20 cellular contexts compared by ENCODE assay signal in genomic region chr22:17096095-17096494, GRCh38. TPM values are rescaled to one million over a fixed set of nuclear protein-coding genes. Genes with fewer than 3 reads are reported as not detected.
DNase-seq lines count a peak whose midpoint lies in the region; ATAC-seq and TF ChIP-seq lines count a peak whose summit lies in the region.
"Had no signal": no experiment of that assay in that cellular context is flagged by ENCODE, and none has a peak within 500 bp of the region (broad histone marks: within the 10 kb centered on the region; RNA-seq: fewer than 3 reads in every experiment).

No MANE protein-coding gene starts in this region.

- H3K27me3 Mint-ChIP-seq in CD4-positive, alpha-beta memory T cell: no peaks in the 10 kb centered on the region
- no peaks in the 10 kb centered on the region for H3K27me3 Mint-ChIP-seq in T-cell
- no peaks in the 10 kb centered on the region for H3K27me3 Mint-ChIP-seq in naive thymus-derived CD4-positive, alpha-beta T cell
- H3K27me3 Mint-ChIP-seq: CD4-positive, CD25-positive, alpha-beta regulatory T cell had no signal

- ATAC-seq in T-cell (replicated peaks in 1 of 4): no peak
- ATAC-seq in naive thymus-derived CD4-positive, alpha-beta T cell: no peak
- no peak for ATAC-seq in upper lobe of right lung
- no peak for ATAC-seq in GM18907 (IDR thresholded peaks at IDR 0.05; ENCODE audit: unreplicated experiment)
- ATAC-seq: GM12878 had no signal

- 97 to 99% methylated on average over 5 of the region's 5 CpGs for WGBS in GM23248 (ENCODE audit: low coverage in 1 of 2, low lambda C conversion rate in 2 of 2, missing lambda C conversion rate in 2 of 2), 2 experiments

- H3K4me3 ChIP-seq in CD4-positive, alpha-beta memory T cell (ENCODE audit: low read length in 2 of 2): no peak overlapping the region
- no peak overlapping the region for H3K4me3 ChIP-seq in naive thymus-derived CD4-positive, alpha-beta T cell (ENCODE audit: low read length)
- H3K4me3 ChIP-seq in upper lobe of right lung (no peak overlapping the region), GM23248 (no peak overlapping the region)
- H3K4me3 ChIP-seq: GM12878, GM23338 had no signal

- peaks cover 13% of the 10 kb centered on the region for H4K20me1 ChIP-seq in GM23248 (ENCODE audit: insufficient read depth)

- H2AFZ ChIP-seq in GM23248: no peak overlapping the region
- H2AFZ ChIP-seq: GM23338 had no signal

- DNase-seq in CD4-positive, alpha-beta memory T cell: no peak
- DNase-seq in T-cell (no peak), upper lobe of right lung (peak; percentile 7), KBM-7 (no peak), GM23248 (no peak)
- no peak for DNase-seq in naive thymus-derived CD4-positive, alpha-beta T cell
- DNase-seq: AML-193; Calu3; CD4-positive, CD25-positive, alpha-beta regulatory T cell; EL; MV-4-11; NCI-H1417 treated with DMSO at 0.1 percent for 48 hours; NCI-H187 treated with DMSO at 0.1 percent for 48 hours; NCI-H524 treated with DMSO at 0.1 percent for 48 hours; SIG-M5 had no signal

- H3K4me1 Mint-ChIP-seq in CD4-positive, alpha-beta memory T cell: peaks cover 69 to 100% (median 83%) of the 10 kb centered on the region in 4 donors
- H3K4me1 Mint-ChIP-seq in T-cell: peaks cover 94 to 97% (median 96%) of the 10 kb centered on the region in 3 donors
- peaks cover 77 to 100% (median 93%) of the 10 kb centered on the region in 7 donors for H3K4me1 Mint-ChIP-seq in naive thymus-derived CD4-positive, alpha-beta T cell

- CTCF ChIA-PET in CD4-positive, alpha-beta memory T cell (lab: Charles Lee; ENCODE audit: partially characterized antibody): interaction anchor here (0.8 to 2.3 kb wide), 5 partner anchors 9 to 482 kb away, joined by 3 to 7 read pairs (median 5); no protein-coding TSS in a partner anchor
- CTCF ChIA-PET in T-cell (lab: Charles Lee): interaction anchor here in 1 of 2 donors (1.1 kb wide), 1 partner anchor 16 kb away, joined by 3 read pairs; no protein-coding TSS in a partner anchor
- CTCF ChIA-PET in naive thymus-derived CD4-positive, alpha-beta T cell (lab: Charles Lee): interaction anchor here (2.7 kb wide), 1 partner anchor 11 kb away, joined by 8 read pairs; no protein-coding TSS in a partner anchor

- intact Hi-C loops in CD4-positive, alpha-beta memory T cell (cut with micrococcal nuclease): no loop called here
- intact Hi-C loops in naive thymus-derived CD4-positive, alpha-beta T cell (cut with micrococcal nuclease): no loop called here
- intact Hi-C loops in upper lobe of right lung (cut with DNase I): no loop called here

- no peaks in the 10 kb centered on the region for H3F3A ChIP-seq in GM23248 (ENCODE audit: insufficient read depth)

- in situ Hi-C loops in KBM-7 (cut with MboI; ENCODE audit: low pct_unique_long_range_greater_than_20kb, low sequenced_read_pairs): no loop called here
- in situ Hi-C loops in GM23248 (cut with MboI): loop anchor here (10.0 kb wide), 1 partner anchor 59 kb away; the partner anchor contains the start of gene HDHD5

- no peak overlapping the region for H3K27ac ChIP-seq in CD4-positive, alpha-beta memory T cell (ENCODE audit: low read depth, low read length)
- H3K27ac ChIP-seq in naive thymus-derived CD4-positive, alpha-beta T cell (ENCODE audit: low read depth, low read length): peak overlapping the region; percentile 16
- H3K27ac ChIP-seq in upper lobe of right lung: no peak overlapping the region
- H3K27ac ChIP-seq in GM23248: no peak overlapping the region
- H3K27ac ChIP-seq: KMS-11 had no signal

- no peak for TF ChIP-seq CTCF in upper lobe of right lung (IDR thresholded peaks at IDR 0.05)

- no peak overlapping the region for H3K4me2 ChIP-seq in GM23248 (ENCODE audit: unreplicated experiment)
- H3K4me2 ChIP-seq: GM23338, KMS-11 had no signal

- no peaks in the 10 kb centered on the region for H3K9me2 ChIP-seq in GM23248 (ENCODE audit: insufficient read depth)

- peak overlapping the region in 5 of 7 donors; percentile 12 to 86 (median 59) for H3K27ac Mint-ChIP-seq in CD4-positive, alpha-beta memory T cell
- H3K27ac Mint-ChIP-seq in T-cell: peak overlapping the region; percentile 39 to 71
- H3K27ac Mint-ChIP-seq in naive thymus-derived CD4-positive, alpha-beta T cell: peak overlapping the region in 8 of 9 donors; percentile 23 to 94 (median 75)
- H3K27ac Mint-ChIP-seq: GM23338 had no signal

- peaks cover 63% of the 10 kb centered on the region for H3K79me2 ChIP-seq in GM23248 (ENCODE audit: insufficient read depth)

- peak overlapping the region in 3 of 8 donors; percentile 15 to 49 (median 22) for H3K4me3 Mint-ChIP-seq in CD4-positive, alpha-beta memory T cell
- peak overlapping the region in 1 of 3 donors; percentile 77 for H3K4me3 Mint-ChIP-seq in T-cell
- peak overlapping the region in 4 of 10 donors; percentile 38 to 87 (median 63) for H3K4me3 Mint-ChIP-seq in naive thymus-derived CD4-positive, alpha-beta T cell
- H3K4me3 Mint-ChIP-seq: GM23338 had no signal

- no peak overlapping the region for H3K9ac ChIP-seq in GM23248
- H3K9ac ChIP-seq: KMS-11 had no signal

- H3K36me3 ChIP-seq in CD4-positive, alpha-beta memory T cell (ENCODE audit: insufficient read depth, low read length): peaks cover 26% of the 10 kb centered on the region
- H3K36me3 ChIP-seq in naive thymus-derived CD4-positive, alpha-beta T cell (ENCODE audit: control insufficient read depth in 2 of 3, insufficient read depth in 3 of 3, low read length in 3 of 3): peaks cover 10 to 37% (median 15%) of the 10 kb centered on the region in 3 experiments
- H3K36me3 ChIP-seq in upper lobe of right lung: peaks cover 42% of the 10 kb centered on the region
- H3K36me3 ChIP-seq in GM23248 (ENCODE audit: low read depth): peaks cover 16% of the 10 kb centered on the region; the same call in 1 of the 2 replicates

- no peaks in the 10 kb centered on the region for H3K27me3 ChIP-seq in CD4-positive, alpha-beta memory T cell (ENCODE audit: insufficient read depth, low read length)
- no peaks in the 10 kb centered on the region for H3K27me3 ChIP-seq in naive thymus-derived CD4-positive, alpha-beta T cell (ENCODE audit: control insufficient read depth in 2 of 2, insufficient read depth in 2 of 2, low read length in 2 of 2)
- H3K27me3 ChIP-seq in upper lobe of right lung (no peaks in the 10 kb centered on the region), GM23248 (replicated peaks; ENCODE audit: insufficient read depth) (no peaks in the 10 kb centered on the region)

- H3K4me1 ChIP-seq in CD4-positive, alpha-beta memory T cell (ENCODE audit: insufficient read depth, low read length): peaks cover 94% of the 10 kb centered on the region
- peaks cover 34 to 82% of the 10 kb centered on the region in 2 donors for H3K4me1 ChIP-seq in naive thymus-derived CD4-positive, alpha-beta T cell (ENCODE audit: control insufficient read depth in 2 of 2, insufficient read depth in 2 of 2, low read length in 2 of 2)
- H3K4me1 ChIP-seq in upper lobe of right lung: peaks cover 21% of the 10 kb centered on the region
- no peaks in the 10 kb centered on the region for H3K4me1 ChIP-seq in GM23248 (ENCODE audit: insufficient read depth)

- POLR2A ChIA-PET in CD4-positive, alpha-beta memory T cell (lab: Charles Lee; ENCODE audit: partially characterized antibody): interaction anchor here (0.9 to 6.3 kb wide), 3 partner anchors 10 to 62 kb away, joined by 3 to 75 read pairs (median 4); partner anchors contain the start of gene IL17RA
- POLR2A ChIA-PET in T-cell (lab: Charles Lee): interaction anchor here in 1 of 2 donors (0.6 kb wide), 1 partner anchor 18 kb away, joined by 22 read pairs; no protein-coding TSS in a partner anchor
- POLR2A ChIA-PET in naive thymus-derived CD4-positive, alpha-beta T cell (lab: Charles Lee): interaction anchor here (0.8 to 4.9 kb wide), 4 partner anchors 8 to 69 kb away, joined by 3 to 63 read pairs (median 3); no protein-coding TSS in a partner anchor

- no peaks in the 10 kb centered on the region for H3K9me3 ChIP-seq in CD4-positive, alpha-beta memory T cell (ENCODE audit: control insufficient read depth in 1 of 2, low read length in 2 of 2)
- no peaks in the 10 kb centered on the region for H3K9me3 ChIP-seq in naive thymus-derived CD4-positive, alpha-beta T cell (ENCODE audit: control insufficient read depth in 2 of 3, low read length in 3 of 3)
- no peaks in the 10 kb centered on the region for H3K9me3 ChIP-seq in upper lobe of right lung
- no peaks in the 10 kb centered on the region for H3K9me3 ChIP-seq in GM23248 (ENCODE audit: low read depth)

- H3K9me3 Mint-ChIP-seq in CD4-positive, alpha-beta memory T cell: no peaks in the 10 kb centered on the region
- H3K9me3 Mint-ChIP-seq in T-cell: no peaks in the 10 kb centered on the region
- H3K9me3 Mint-ChIP-seq in naive thymus-derived CD4-positive, alpha-beta T cell: no peaks in the 10 kb centered on the region
- H3K9me3 Mint-ChIP-seq: GM23338 had no signal

- peaks cover 29 to 44% of the 10 kb centered on the region in 2 donors for H3K36me3 Mint-ChIP-seq in CD4-positive, alpha-beta memory T cell
- H3K36me3 Mint-ChIP-seq in T-cell: peaks cover 40% of the 10 kb centered on the region
- H3K36me3 Mint-ChIP-seq in naive thymus-derived CD4-positive, alpha-beta T cell: peaks cover 4 to 50% (median 35%) of the 10 kb centered on the region in 5 donors

RNA-seq across cellular contexts. Expression of gene IL17RA, which starts 11.3 kb away (rescaled TPM):
- 10 to 100 TPM; 71.6 to 77.2 TPM for total RNA-seq in CD4-positive, alpha-beta memory T cell
- 10 to 100 TPM; 19.8 to 39.9 TPM for polyA plus RNA-seq in CD4-positive, alpha-beta memory T cell
- total RNA-seq in T-cell (10 to 100 TPM; 38.8 to 72.7 (median 61.8) TPM), upper lobe of right lung (49.8 TPM)
- total RNA-seq in naive thymus-derived CD4-positive, alpha-beta T cell: 10 to 100 TPM; 51.9 to 91.8 (median 76.5) TPM
- polyA plus RNA-seq in naive thymus-derived CD4-positive, alpha-beta T cell: 10 to 100 TPM; 45.8 to 69.8 TPM
- 18.3 and 31.6 TPM in 2 replicates for total RNA-seq in GM23248 (2014; rRNA removed; shearing (Covaris generic))
- polyA plus RNA-seq in GM23248 (2016; fragmentation: Nextera tagmentation; extraction: Ambion mirVana): 13.9 and 15.2 TPM in 2 replicates

RNA-seq across cellular contexts. Expression of gene TMEM121B, which starts 25.1 kb away (rescaled TPM):
- total RNA-seq in CD4-positive, alpha-beta memory T cell: under 1 TPM in 1 of 2 experiments, not detected in 1; 0.12 TPM
- polyA plus RNA-seq in CD4-positive, alpha-beta memory T cell: not detected
- total RNA-seq in T-cell: under 1 TPM in 3 of 5 donors, not detected in 2; 0.13 to 0.19 (median 0.15) TPM
- total RNA-seq in naive thymus-derived CD4-positive, alpha-beta T cell: 1 to 10 TPM in 1 of 5 experiments, under 1 TPM in 4; 0.13 to 2.6 (median 0.24) TPM
- not detected for polyA plus RNA-seq in naive thymus-derived CD4-positive, alpha-beta T cell
- 2.1 TPM for total RNA-seq in upper lobe of right lung
- 0.11 TPM in 1 of 2 replicates, not detected in the other for total RNA-seq in GM23248 (2014; rRNA removed; shearing (Covaris generic))
- polyA plus RNA-seq in GM23248 (2016; fragmentation: Nextera tagmentation; extraction: Ambion mirVana): not detected in 2 replicates
- total RNA-seq: RPMI7951 had no signal
